ENCODE assay signal across 19 cellular contexts in the genomic region with DNA sequence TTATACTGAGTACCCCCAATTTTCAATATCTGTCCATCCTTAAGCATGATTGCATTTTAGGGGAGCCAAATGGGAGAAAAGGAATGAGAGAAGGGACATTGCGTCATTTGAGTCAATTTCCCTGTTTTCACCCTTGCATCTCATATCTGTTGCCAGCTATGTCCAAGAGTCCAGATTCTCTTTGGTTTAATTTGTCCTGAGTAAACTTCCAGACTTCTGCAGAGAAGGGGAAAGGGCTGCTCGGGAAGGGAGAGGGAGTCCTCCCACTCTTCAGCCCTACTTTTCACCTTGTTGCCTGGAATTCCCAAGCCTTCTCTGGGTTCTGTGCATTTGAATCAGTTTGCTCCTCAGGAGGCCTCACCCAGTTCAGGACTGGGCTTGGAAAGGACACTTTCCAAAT. TPM values are rescaled to one million over a fixed set of nuclear protein-coding genes. Genes with fewer than 3 reads are reported as not detected.
DNase-seq lines count a peak whose midpoint lies in the region; ATAC-seq, FAIRE-seq and TF ChIP-seq lines count a peak whose summit lies in the region.
"Had no signal": no experiment of that assay in that cellular context is flagged by ENCODE, and none has a peak within 500 bp of the region (broad histone marks: within the 10 kb centered on the region; RNA-seq: fewer than 3 reads in every experiment).

No MANE protein-coding gene starts in this region.

- no peaks in the 10 kb centered on the region for H3F3A ChIP-seq in GM23338 (replicated peaks; ENCODE audit: low read depth)

- ATAC-seq in GM23338, result peak; percentile 61
- no peak for ATAC-seq in HG03280 (IDR thresholded peaks at IDR 0.05; ENCODE audit: unreplicated experiment)
- ATAC-seq: CD8-positive, alpha-beta T cell had no signal

- no peak overlapping the region for H3K23ac ChIP-seq in H1 (ENCODE audit: insufficient read length)

- peaks cover 4% of the 10 kb centered on the region; the same call in 1 of the 3 replicates for H3K9me3 Mint-ChIP-seq in GM23338
- H3K9me3 Mint-ChIP-seq: CD8-positive, alpha-beta T cell had no signal

- H4K5ac ChIP-seq in H1 (ENCODE audit: insufficient read length, low read depth, low read length), result no peak overlapping the region

- H3K4me3 ChIP-seq in GM23338 (no peak overlapping the region), H1 (ENCODE audit: extremely low read depth in 1 of 4, insufficient read depth in 2 of 4, low read depth in 3 of 4, low read length in 4 of 4) (peak overlapping the region in 1 of 4 experiments; percentile 15; a peak in 1 of 8 replicates), liver (ENCODE audit: low read depth in 1 of 3, low read length in 3 of 3) (no peak overlapping the region), prostate gland (no peak overlapping the region)

- H4K8ac ChIP-seq in H1 (ENCODE audit: extremely low read depth, insufficient read depth, low read length), result no peak overlapping the region

- FAIRE-seq in H1 (lab: Jason Lieb, UNC), result no peak
- FAIRE-seq: GM12892 had no signal

- no peak for DNase-seq in GM23338 (ENCODE audit: low spot score)
- DNase-seq in H1 (ENCODE audit: low read depth in 1 of 2, low spot score in 2 of 2), result peak in 1 of 2 experiments; percentile 43
- DNase-seq in prostate gland (ENCODE audit: low spot score), result no peak
- no peak for DNase-seq in HK-2 (ENCODE audit: unreplicated experiment)
- DNase-seq in UCSD-AML1 (lab: John Stamatoyannopoulos, UW; ENCODE audit: unreplicated experiment), result no peak
- DNase-seq: Caco-2; CD8-positive, alpha-beta T cell; DND-41; GDM1; GOT3; HCEC 1CT; HFFc6 had no signal

- 0 out of 2 replicates have a peak, but pooled peaks cover 4% of the 10 kb centered on the region for H3K9me2 ChIP-seq in GM23338 (ENCODE audit: insufficient read depth)

- H2BK120ac ChIP-seq in H1 (replicated peaks; ENCODE audit: low read depth, low read length), result no peak overlapping the region

- H3K27ac Mint-ChIP-seq in GM23338, result no peak overlapping the region
- H3K27ac Mint-ChIP-seq: CD8-positive, alpha-beta T cell; HFFc6 had no signal

- no peak overlapping the region for H3K4me2 ChIP-seq in GM23338
- no peak overlapping the region for H3K4me2 ChIP-seq in H1 (ENCODE audit: insufficient read depth in 1 of 2, low read depth in 2 of 2, low read length in 2 of 2)

- H3K4me3 Mint-ChIP-seq in GM23338, result no peak overlapping the region
- H3K4me3 Mint-ChIP-seq: CD8-positive, alpha-beta T cell; HFFc6 had no signal

- no peaks in the 10 kb centered on the region for H3K9me3 ChIP-seq in H1 (ENCODE audit: insufficient read depth in 2 of 2, low read depth in 1 of 2, low read length in 1 of 2)
- H3K9me3 ChIP-seq in liver (ENCODE audit: control insufficient read depth in 4 of 4, low read length in 3 of 4), result no peaks in the 10 kb centered on the region
- no peaks in the 10 kb centered on the region for H3K9me3 ChIP-seq in prostate gland
- H3K9me3 ChIP-seq: Caco-2 had no signal

- no peak overlapping the region for H2BK12ac ChIP-seq in H1 (ENCODE audit: low read depth, low read length)

- H3K18ac ChIP-seq in H1 (ENCODE audit: extremely low read depth, low read length), result no peak overlapping the region

- H2BK15ac ChIP-seq in H1 (ENCODE audit: low read length), result no peak overlapping the region

- H3K14ac ChIP-seq in H1 (ENCODE audit: insufficient read length), result no peak overlapping the region

- H2BK20ac ChIP-seq in H1 (ENCODE audit: low read length), result no peak overlapping the region

- no peak overlapping the region for H3K56ac ChIP-seq in H1 (replicated peaks; ENCODE audit: insufficient read length, low read depth, low read length)

- H3K79me2 ChIP-seq in GM23338 (replicated peaks; ENCODE audit: insufficient read depth), result peaks cover 36% of the 10 kb centered on the region
- peaks cover 4 to 13% of the 10 kb centered on the region in 2 experiments; a peak in 3 of 4 replicates for H3K79me2 ChIP-seq in H1 (ENCODE audit: control insufficient read depth in 1 of 2, insufficient read depth in 2 of 2, low read length in 2 of 2)

- POLR2A ChIA-PET in H1 (lab: Charles Lee; ENCODE audit: partially characterized antibody), result no interaction called here

- TF ChIP-seq POLR2A in H1 (IDR thresholded peaks at IDR 0.05; ENCODE audit: control extremely low read depth in 1 of 2, low read depth in 2 of 2, low read length in 2 of 2), result no peak
- no peak for TF ChIP-seq POLR2A in prostate gland (IDR thresholded peaks at IDR 0.05)

- intact Hi-C loops in prostate gland (cut with DNase I), result no loop called here

- peaks cover 9% of the 10 kb centered on the region; the same call in 1 of the 2 replicates for H3K79me1 ChIP-seq in H1 (ENCODE audit: low read depth, low read length)

- peaks cover 32% of the 10 kb centered on the region for H3K4me1 Mint-ChIP-seq in GM23338

- TF ChIP-seq RAD21 in H1 (IDR thresholded peaks at IDR 0.05 in 1 of 2, conservative IDR thresholded peaks at IDR 0.05 in 1 of 2; ENCODE audit: low read depth in 2 of 2, low read length in 2 of 2) (no peak), liver (IDR thresholded peaks at IDR 0.05) (no peak)

- H3K27ac ChIP-seq in GM23338 (ENCODE audit: low read depth), result no peak overlapping the region
- H3K27ac ChIP-seq in H1 (ENCODE audit: low read depth, low read length), result no peak overlapping the region
- H3K27ac ChIP-seq in liver (ENCODE audit: low read depth in 1 of 2, low read length in 2 of 2), result no peak overlapping the region
- peak overlapping the region; percentile 76 to 80 for H3K27ac ChIP-seq in prostate gland
- H3K27ac ChIP-seq: 22Rv1, HL-60 had no signal

- no peak overlapping the region for H3K4ac ChIP-seq in H1 (replicated peaks; ENCODE audit: insufficient read length, low read depth, low read length)

- H3K27me3 Mint-ChIP-seq in GM23338 (ENCODE audit: insufficient read depth, low read depth, poor library complexity), result peaks cover 6% of the 10 kb centered on the region

- no peaks in the 10 kb centered on the region for H3K23me2 ChIP-seq in H1 (ENCODE audit: low read depth, low read length)

- TF ChIP-seq CTCF in GM23338 (conservative IDR thresholded peaks at IDR 0.05; ENCODE audit: low read depth in 2 of 2), result no peak
- no peak for TF ChIP-seq CTCF in H1 (IDR thresholded peaks at IDR 0.05; ENCODE audit: control extremely low read depth in 1 of 3, insufficient read depth in 1 of 3, low read depth in 1 of 3, low read length in 3 of 3)
- no peak for TF ChIP-seq CTCF in liver (IDR thresholded peaks at IDR 0.05; ENCODE audit: low read depth, low read length, missing input control)
- TF ChIP-seq CTCF in prostate gland (IDR thresholded peaks at IDR 0.05), result no peak

- no peak overlapping the region for H4K91ac ChIP-seq in H1 (replicated peaks; ENCODE audit: insufficient read length, low read length)

- no peak overlapping the region for H2AK5ac ChIP-seq in H1 (ENCODE audit: low read depth, low read length)

- H3K9ac ChIP-seq in H1 (replicated peaks in 1 of 4; ENCODE audit: extremely low read depth in 1 of 4, low read depth in 3 of 4, low read length in 3 of 4) (no peak overlapping the region), liver (ENCODE audit: low read depth in 1 of 2, low read length in 2 of 2) (no peak overlapping the region)

- 88% methylated on average over 2 of the region's 2 CpGs; no CpG with 5 or more reads in 1 of the 2 experiments for WGBS in H1 (ENCODE audit: extremely low coverage in 1 of 2, insufficient coverage in 1 of 2, insufficient read length in 1 of 2, insufficient replicate concordance in 2 of 2, low coverage in 1 of 2, low lambda C conversion rate in 2 of 2, missing lambda C conversion rate in 1 of 2), 2 experiments
- WGBS in liver, result 58% methylated on average over 2 of the region's 2 CpGs
- WGBS in prostate gland, result 98% methylated on average over 2 of the region's 2 CpGs

- H3K4me1 ChIP-seq in GM23338 (ENCODE audit: insufficient read depth) (peaks cover 23% of the 10 kb centered on the region), H1 (replicated peaks in 1 of 4; ENCODE audit: control insufficient read depth in 3 of 4, insufficient read depth in 4 of 4, low read length in 3 of 4) (peaks cover 0 to 10% (median 6%) of the 10 kb centered on the region in 4 experiments; a peak in 6 of 7 replicates), liver (ENCODE audit: control insufficient read depth in 4 of 4, insufficient read depth in 4 of 4, low read length in 3 of 4) (peaks cover 0 to 14% (median 6%) of the 10 kb centered on the region in 4 donors), prostate gland (replicated peaks) (no peaks in the 10 kb centered on the region)
- H3K4me1 ChIP-seq: Caco-2 had no signal

- no peaks in the 10 kb centered on the region for H3K36me3 ChIP-seq in GM23338 (ENCODE audit: insufficient read depth)
- H3K36me3 ChIP-seq in H1 (ENCODE audit: control insufficient read depth in 2 of 4, insufficient read depth in 4 of 4, low read length in 3 of 4), result no peaks in the 10 kb centered on the region
- H3K36me3 ChIP-seq in liver (ENCODE audit: control insufficient read depth in 4 of 4, insufficient read depth in 3 of 4, low read depth in 1 of 4, low read length in 3 of 4), result no peaks in the 10 kb centered on the region
- H3K36me3 ChIP-seq in prostate gland, result no peaks in the 10 kb centered on the region

- TF ChIP-seq EP300 in H1 (IDR thresholded peaks at IDR 0.05; ENCODE audit: borderline replicate concordance in 1 of 2, low read depth in 2 of 2, low read length in 2 of 2), result no peak

- CTCF ChIA-PET in H1 (lab: Charles Lee; ENCODE audit: partially characterized antibody), result interaction anchor here (1.1 to 22.6 kb wide), 8 partner anchors 9 to 132 kb away, joined by 3 to 377 read pairs (median 3); partner anchors contain the start of gene GREB1

- peaks cover 15% of the 10 kb centered on the region for H4K20me1 ChIP-seq in GM23338 (replicated peaks; ENCODE audit: insufficient read depth)
- H4K20me1 ChIP-seq in H1 (replicated peaks in 1 of 2; ENCODE audit: control insufficient read depth in 1 of 2, insufficient read depth in 2 of 2, low read length in 2 of 2), result peaks cover 0 to 2% of the 10 kb centered on the region in 2 experiments

- H2BK5ac ChIP-seq in H1 (ENCODE audit: low read depth, low read length), result no peak overlapping the region

- H3K36me3 Mint-ChIP-seq in GM23338 (ENCODE audit: low read depth), result peaks cover 6% of the 10 kb centered on the region; the same call in 2 of the 3 replicates
- H3K36me3 Mint-ChIP-seq: CD14-positive monocyte; CD8-positive, alpha-beta T cell had no signal

- no peaks in the 10 kb centered on the region for H3K27me3 ChIP-seq in GM23338 (ENCODE audit: insufficient read depth)
- no peaks in the 10 kb centered on the region for H3K27me3 ChIP-seq in H1 (replicated peaks in 1 of 4; ENCODE audit: control insufficient read depth in 3 of 4, extremely low read depth in 1 of 4, insufficient read depth in 3 of 4, low read length in 3 of 4)
- H3K27me3 ChIP-seq in liver (ENCODE audit: control insufficient read depth in 4 of 4, insufficient read depth in 4 of 4, low read length in 3 of 4), result no peaks in the 10 kb centered on the region
- no peaks in the 10 kb centered on the region for H3K27me3 ChIP-seq in prostate gland (replicated peaks; ENCODE audit: insufficient read depth)

- H2AFZ ChIP-seq in GM23338 (no peak overlapping the region), H1 (ENCODE audit: low read length) (no peak overlapping the region)

RNA-seq across cellular contexts. Expression of gene GREB1, which starts 16.5 kb away (rescaled TPM):
- total RNA-seq in GM23338 (2014; rRNA removed; shearing (Covaris generic)), result 35.0 and 36.5 TPM in 2 replicates
- polyA plus RNA-seq in GM23338 (2016; fragmentation: Nextera tagmentation; extraction: Ambion mirVana) (12.0 and 12.2 TPM in 2 replicates), H1 (2011; rRNA removed) (7.9 and 13.8 TPM in 2 replicates), liver (1 to 10 TPM; 1.0 to 1.7 TPM)
- 41.7 and 43.4 TPM in 2 replicates for total RNA-seq in H1 (2021; fragmentation: NEBNext Ultra II Directional; extraction: Animal tissue kit (Norgen Biotek cat#: 25700))
- polyA plus RNA-seq in H1 (2011; cell fraction: cytosol; rRNA removed), result 9.9 TPM
- polyA plus RNA-seq in H1 (2011; cell fraction: nucleus; rRNA removed), result 22.7 TPM
- polyA plus RNA-seq in H1 (2012, experiment 1 of 2), result 14.3 to 18.0 TPM (median 16.3 TPM) in 4 replicates
- 8.5 TPM for polyA plus RNA-seq in H1 (2012, experiment 2 of 2)
- 16.9 TPM for polyA plus RNA-seq in H1 (2013, experiment 1 of 2)
- polyA plus RNA-seq in H1 (2013, experiment 2 of 2), result 15.7 TPM
- 23.1 and 26.4 TPM in 2 replicates for polyA minus RNA-seq in H1 (2011; rRNA and poly(A)+ RNA removed)
- polyA minus RNA-seq in H1 (2011; cell fraction: cytosol; rRNA and poly(A)+ RNA removed), result 13.1 TPM
- 21.8 TPM for polyA minus RNA-seq in H1 (2011; cell fraction: nucleus; rRNA and poly(A)+ RNA removed)
- total RNA-seq in liver (1 to 10 TPM; 5.4 to 6.3 TPM), prostate gland (100 to 1,000 TPM; 224 to 392 TPM)
- polyA plus RNA-seq: BJ, CD14-positive monocyte had no signal

Comparison
In these comparisons a context has a peak if more than half of its experiments do, and no peak if none do; other contexts are left out.
1. H3K27ac ChIP-seq: peak in prostate gland (2 of 2); none in GM23338 (single experiment), H1 (single experiment) and liver (0 of 2).